8 cellular contexts compared by ENCODE assay signal in the genomic region with DNA sequence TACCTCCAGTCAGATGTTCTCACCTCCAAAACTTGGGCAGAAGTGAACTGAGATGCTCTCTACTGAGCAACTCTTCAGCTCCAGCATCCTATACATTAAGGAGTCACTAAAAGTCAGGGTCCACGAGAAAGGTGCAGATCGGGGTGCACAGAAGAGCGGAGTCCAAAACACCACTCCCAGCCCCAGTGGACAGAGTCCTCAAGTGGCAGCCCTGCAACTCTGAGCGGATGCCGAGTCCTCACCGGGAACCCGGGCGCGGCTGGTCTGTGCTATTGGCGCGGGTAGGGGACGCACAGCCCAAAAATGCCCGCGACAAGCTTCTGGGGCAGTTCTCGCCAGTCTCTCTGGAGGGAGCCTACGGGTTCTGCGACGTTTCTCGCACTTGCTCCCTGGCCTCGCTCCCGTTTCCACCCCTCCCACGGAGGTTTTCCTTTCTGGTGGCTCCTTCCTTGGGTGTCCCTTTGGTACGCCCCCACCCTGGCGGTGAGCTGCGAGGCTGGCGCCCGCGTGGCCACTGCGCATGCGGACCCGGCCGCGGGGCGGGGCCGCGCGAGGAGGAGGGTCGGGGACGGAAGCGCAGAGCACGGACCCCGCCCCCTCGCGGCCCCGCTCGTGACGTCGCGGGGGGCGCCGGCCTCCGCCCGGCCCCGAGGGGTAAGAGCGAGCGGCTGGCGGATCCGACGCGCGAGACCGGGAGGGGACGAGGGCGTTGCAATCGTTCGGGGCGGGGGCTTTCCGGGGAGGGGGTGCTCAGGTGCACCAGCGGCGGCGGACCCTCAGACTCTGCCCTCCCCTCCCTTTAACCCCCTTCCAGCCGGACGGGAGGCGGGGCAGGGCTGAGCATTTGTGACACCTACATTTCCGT. TPM values are rescaled to one million over a fixed set of nuclear protein-coding genes. Genes with fewer than 3 reads are reported as not detected.
DNase-seq lines count a peak whose midpoint lies in the region; ATAC-seq lines count a peak whose summit lies in the region.

A gene with protein sequence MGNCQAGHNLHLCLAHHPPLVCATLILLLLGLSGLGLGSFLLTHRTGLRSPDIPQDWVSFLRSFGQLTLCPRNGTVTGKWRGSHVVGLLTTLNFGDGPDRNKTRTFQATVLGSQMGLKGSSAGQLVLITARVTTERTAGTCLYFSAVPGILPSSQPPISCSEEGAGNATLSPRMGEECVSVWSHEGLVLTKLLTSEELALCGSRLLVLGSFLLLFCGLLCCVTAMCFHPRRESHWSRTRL (plus strand): TSS at position 601 of the 865 bp plus-strand sequence. CDS start 1,065 bp downstream, outside the sequence.

- peak; percentile 68 for DNase-seq in DMS153 (lab: John Stamatoyannopoulos, UW)
- DNase-seq in KG1 (lab: John Stamatoyannopoulos, UW) = peak; percentile 95
- peak; percentile 85 for DNase-seq in RKO (ENCODE audit: low spot score)
- peak; percentile 96 for DNase-seq in activated T-helper 1 cell treated with Interleukin-2 at 50 U/mL for 16 hours (ENCODE audit: low read depth)
- DNase-seq in fibroblast of gingiva (ENCODE audit: low read depth) = peak; percentile 88
- DNase-seq in naive thymus-derived CD4-positive, alpha-beta T cell = peak; percentile 90 to 99 (median 96)
- peak; percentile 91 for DNase-seq in stimulated activated naive B cell treated with anti-CD40 and anti-IgM and Interleukin-4, amounts not matched to agents 10 μg/mL and 1 μg/mL and 100 μg/mL, for 72 hours

- H3K4me1 ChIP-seq in naive thymus-derived CD4-positive, alpha-beta T cell (ENCODE audit: control insufficient read depth in 2 of 2, insufficient read depth in 2 of 2, low read length in 2 of 2) = peaks cover 10 to 17% of the 10 kb centered on the region in 2 donors

- peak within 1 kb of the TSS; percentile 85 for H3K27ac ChIP-seq in naive thymus-derived CD4-positive, alpha-beta T cell (ENCODE audit: low read depth, low read length)

- intact Hi-C loops in naive thymus-derived CD4-positive, alpha-beta T cell (cut with micrococcal nuclease) = loop anchor here (1.0 to 5.0 kb wide), 7 partner anchors 12 to 145 kb away; partner anchors contain the start of genes INO80E (in 2 of the 2), KCTD13 (in 2 of the 2), TAOK2 (in 2 of the 2) and ALDOA (in 1 of the 2)

- ATAC-seq in GM21619 (IDR thresholded peaks at IDR 0.05; ENCODE audit: unreplicated experiment) = peak; percentile 72
- peak; percentile 94 for ATAC-seq in naive thymus-derived CD4-positive, alpha-beta T cell
- ATAC-seq in stimulated activated naive B cell treated with anti-CD40 and anti-IgM and Interleukin-4, amounts not matched to agents 10 μg/mL and 1 μg/mL and 100 μg/mL, for 72 hours (replicated peaks) = peak; percentile 90 to 91

- peaks cover 0 to 2% (median 0%) of the 10 kb centered on the region in 11 donors for H3K9me3 Mint-ChIP-seq in naive thymus-derived CD4-positive, alpha-beta T cell
- no peaks in the 10 kb centered on the region for H3K9me3 Mint-ChIP-seq in stimulated activated naive B cell treated with anti-CD40 and anti-IgM and Interleukin-4, amounts not matched to agents 10 μg/mL and 1 μg/mL and 100 μg/mL, for 72 hours

- peaks cover 0 to 4% (median 0%) of the 10 kb centered on the region in 5 donors for H3K36me3 Mint-ChIP-seq in naive thymus-derived CD4-positive, alpha-beta T cell
- peaks cover 2 to 7% of the 10 kb centered on the region in 2 donors for H3K36me3 Mint-ChIP-seq in stimulated activated naive B cell treated with anti-CD40 and anti-IgM and Interleukin-4, amounts not matched to agents 10 μg/mL and 1 μg/mL and 100 μg/mL, for 72 hours

- POLR2A ChIA-PET in naive thymus-derived CD4-positive, alpha-beta T cell (lab: Charles Lee) = interaction anchor here (0.5 to 6.6 kb wide), 21 partner anchors 11 to 1137 kb away, joined by 3 to 79 read pairs (median 4); partner anchors contain the start of genes ALDOA, CDIPT, HIRIP3 and INO80E

- CTCF ChIA-PET in naive thymus-derived CD4-positive, alpha-beta T cell (lab: Charles Lee) = interaction anchor here (1.0 to 1.2 kb wide), 2 partner anchors 35 to 146 kb away, joined by 3 to 5 read pairs; partner anchors contain the start of genes KCTD13 and PAGR1

- peaks cover 0 to 3% (median 0%) of the 10 kb centered on the region in 3 experiments for H3K36me3 ChIP-seq in naive thymus-derived CD4-positive, alpha-beta T cell (ENCODE audit: control insufficient read depth in 2 of 3, insufficient read depth in 3 of 3, low read length in 3 of 3)

- no peaks in the 10 kb centered on the region for H3K27me3 ChIP-seq in naive thymus-derived CD4-positive, alpha-beta T cell (ENCODE audit: control insufficient read depth in 2 of 2, insufficient read depth in 2 of 2, low read length in 2 of 2)

- H3K4me3 ChIP-seq in naive thymus-derived CD4-positive, alpha-beta T cell (ENCODE audit: low read length) = peak within 1 kb of the TSS; percentile 91

- H3K9me3 ChIP-seq in naive thymus-derived CD4-positive, alpha-beta T cell (ENCODE audit: control insufficient read depth in 2 of 3, low read length in 3 of 3) = no peaks in the 10 kb centered on the region

- peaks cover 8 to 31% (median 23%) of the 10 kb centered on the region in 7 donors for H3K4me1 Mint-ChIP-seq in naive thymus-derived CD4-positive, alpha-beta T cell
- peaks cover 12 to 18% of the 10 kb centered on the region in 2 donors for H3K4me1 Mint-ChIP-seq in stimulated activated naive B cell treated with anti-CD40 and anti-IgM and Interleukin-4, amounts not matched to agents 10 μg/mL and 1 μg/mL and 100 μg/mL, for 72 hours

- H3K27ac Mint-ChIP-seq in naive thymus-derived CD4-positive, alpha-beta T cell = peak within 1 kb of the TSS; percentile 88 to 97 (median 95)
- peak within 1 kb of the TSS; percentile 91 for H3K27ac Mint-ChIP-seq in stimulated activated naive B cell treated with anti-CD40 and anti-IgM and Interleukin-4, amounts not matched to agents 10 μg/mL and 1 μg/mL and 100 μg/mL, for 72 hours

- H3K27me3 Mint-ChIP-seq in naive thymus-derived CD4-positive, alpha-beta T cell = no peaks in the 10 kb centered on the region
- H3K27me3 Mint-ChIP-seq in stimulated activated naive B cell treated with anti-CD40 and anti-IgM and Interleukin-4, amounts not matched to agents 10 μg/mL and 1 μg/mL and 100 μg/mL, for 72 hours = no peaks in the 10 kb centered on the region

- peak within 1 kb of the TSS; percentile 88 to 94 (median 92) for H3K4me3 Mint-ChIP-seq in naive thymus-derived CD4-positive, alpha-beta T cell
- H3K4me3 Mint-ChIP-seq in stimulated activated naive B cell treated with anti-CD40 and anti-IgM and Interleukin-4, amounts not matched to agents 10 μg/mL and 1 μg/mL and 100 μg/mL, for 72 hours = peak within 1 kb of the TSS; percentile 84 to 91

RNA-seq across cellular contexts. Expression of the gene that starts here (rescaled TPM):
- 10 to 100 TPM; 64.3 to 89.7 (median 74.0) TPM for total RNA-seq in naive thymus-derived CD4-positive, alpha-beta T cell
- polyA plus RNA-seq in naive thymus-derived CD4-positive, alpha-beta T cell = 100 to 1,000 TPM; 205 to 212 TPM

Comparison
In these comparisons a context has a peak if more than half of its experiments do, and no peak if none do; other contexts are left out.
1. Peak in every context shown above with its lines: DNase-seq, ATAC-seq, H3K4me3 ChIP-seq and H3K27ac ChIP-seq.